7 cellular contexts compared by ENCODE assay signal in the genomic region with DNA sequence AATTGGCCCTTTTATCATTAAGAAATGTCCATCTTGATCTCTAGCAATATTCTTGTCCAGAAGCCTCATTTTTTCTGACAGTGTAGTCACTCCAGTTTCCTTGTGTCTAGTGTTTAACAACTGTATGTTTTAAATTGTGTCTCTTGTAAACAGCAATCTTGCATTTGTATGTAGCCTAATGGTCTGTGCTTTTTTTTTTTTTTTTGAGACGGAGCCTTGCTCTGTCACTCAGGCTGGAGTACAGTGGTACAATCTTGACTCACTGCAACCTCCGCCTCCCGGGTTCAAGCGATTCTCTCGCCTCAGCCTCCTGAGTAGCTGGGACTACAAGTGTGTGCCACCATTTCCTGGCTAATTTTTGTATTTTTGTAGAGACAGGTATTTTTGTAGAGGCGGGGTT. TPM values are rescaled to one million over a fixed set of nuclear protein-coding genes. Genes with fewer than 3 reads are reported as not detected.
"Had no signal": no experiment of that assay in that cellular context is flagged by ENCODE, and none has a peak within 500 bp of the region (broad histone marks: within the 10 kb centered on the region; RNA-seq: fewer than 3 reads in every experiment).

No MANE protein-coding gene starts in this region.

RNA-seq across cellular contexts. Expression of a gene that starts 2.6 kb away (rescaled TPM):
- total RNA-seq: left cardiac atrium; myocyte; naive thymus-derived CD8-positive, alpha-beta T cell; pancreas; thoracic aorta; tibial nerve had no signal
- polyA plus RNA-seq: heart right ventricle, pancreas had no signal
